In genomic region chr18:26422472-26423162, GRCh38 we compare ENCODE assay signal across 16 cellular contexts.
A peak's percentile ranks its signal among the peaks of the same experiment; 100 is the strongest.
DNase-seq lines count a peak whose midpoint lies in the region; ATAC-seq and TF ChIP-seq lines count a peak whose summit lies in the region.
"Had no signal": no experiment of that assay in that cellular context is flagged by ENCODE, and none has a peak within 500 bp of the region (broad histone marks: within the 10 kb centered on the region; RNA-seq: fewer than 3 reads in every experiment).

No MANE protein-coding gene starts in this region.

- no peaks in the 10 kb centered on the region for H3K9me3 Mint-ChIP-seq in activated T-helper 1 cell treated with anti-CD3 and anti-CD28 coated beads, Interleukin-12 subunit alpha, Interleukin-12 subunit beta, Interleukin-2, Interleukin-4 antibody, amounts not matched to agents 30 ng/mL and 10 ng/mL and 1 ng/mL, durations not matched to agents 14 hours and 24 hours and 36 hours
- H3K9me3 Mint-ChIP-seq: activated T-helper 2 cell treated with anti-CD3 and anti-CD28 coated beads, Interferon-gamma antibody, Interleukin-2, Interleukin-4, amounts not matched to agents 10 μg/mL and 5 μg/mL and 100 μg/mL, durations not matched to agents 14 hours and 24 hours and 36 hours had no signal

- CTCF ChIA-PET in RWPE1 (lab: Yijun Ruan, JAX): no interaction called here

- no peaks in the 10 kb centered on the region for H3K36me3 Mint-ChIP-seq in activated T-helper 1 cell treated with anti-CD3 and anti-CD28 coated beads, Interleukin-12 subunit alpha, Interleukin-12 subunit beta, Interleukin-2, Interleukin-4 antibody, amounts not matched to agents 30 ng/mL and 10 ng/mL and 1 ng/mL, durations not matched to agents 14 hours and 24 hours and 36 hours (ENCODE audit: low read depth)

- peak; percentile 80 for ATAC-seq in GM18505 (IDR thresholded peaks at IDR 0.05; ENCODE audit: unreplicated experiment)
- peak; percentile 87 for ATAC-seq in HG02852 (IDR thresholded peaks at IDR 0.05; ENCODE audit: unreplicated experiment)
- ATAC-seq in HG03521 (IDR thresholded peaks at IDR 0.05; ENCODE audit: unreplicated experiment): peak; percentile 64
- ATAC-seq: activated CD4-positive, CD25-positive, alpha-beta regulatory T cell treated with anti-CD3 and anti-CD28 coated beads, Interleukin-2, amount 50 U/mL, for 24 hours had no signal

- DNase-seq in GM20000 (ENCODE audit: low spot score) (peak; percentile 45), cortex of kidney (lab: John Stamatoyannopoulos, UW) (no peak), RWPE1 (ENCODE audit: low spot score) (no peak), amygdala (lab: John Stamatoyannopoulos, UW) (no peak)
- no peak for DNase-seq in activated T-helper 1 cell treated with anti-CD3 and anti-CD28 coated beads, Interleukin-12 subunit alpha, Interleukin-12 subunit beta, Interleukin-2, Interleukin-4 antibody, amounts not matched to agents 30 ng/mL and 10 ng/mL and 1 ng/mL, durations not matched to agents 14 hours and 24 hours and 36 hours (ENCODE audit: low spot score)
- DNase-seq: brain microvascular endothelial cell, MV-4-11, NCI-H524 treated with DMSO at 0.1 percent for 48 hours, SJCRH30 had no signal

- no peaks in the 10 kb centered on the region for H3K27me3 Mint-ChIP-seq in activated T-helper 1 cell treated with anti-CD3 and anti-CD28 coated beads, Interleukin-12 subunit alpha, Interleukin-12 subunit beta, Interleukin-2, Interleukin-4 antibody, amounts not matched to agents 30 ng/mL and 10 ng/mL and 1 ng/mL, durations not matched to agents 14 hours and 24 hours and 36 hours (ENCODE audit: insufficient read depth)

- H3K4me1 Mint-ChIP-seq in activated T-helper 1 cell treated with anti-CD3 and anti-CD28 coated beads, Interleukin-12 subunit alpha, Interleukin-12 subunit beta, Interleukin-2, Interleukin-4 antibody, amounts not matched to agents 30 ng/mL and 10 ng/mL and 1 ng/mL, durations not matched to agents 14 hours and 24 hours and 36 hours (ENCODE audit: low read depth): no peaks in the 10 kb centered on the region

- H3K27ac ChIP-seq in RWPE1: no peak overlapping the region
- H3K27ac ChIP-seq: brain microvascular endothelial cell, HL-60, neutrophil, SJCRH30 had no signal

- H3K27ac Mint-ChIP-seq in activated T-helper 1 cell treated with anti-CD3 and anti-CD28 coated beads, Interleukin-12 subunit alpha, Interleukin-12 subunit beta, Interleukin-2, Interleukin-4 antibody, amounts not matched to agents 30 ng/mL and 10 ng/mL and 1 ng/mL, durations not matched to agents 14 hours and 24 hours and 36 hours: no peak overlapping the region
- H3K27ac Mint-ChIP-seq: activated T-helper 2 cell treated with anti-CD3 and anti-CD28 coated beads, Interferon-gamma antibody, Interleukin-2, Interleukin-4, amounts not matched to agents 10 μg/mL and 5 μg/mL and 100 μg/mL, durations not matched to agents 14 hours and 24 hours and 36 hours had no signal

- H3K4me3 Mint-ChIP-seq in activated T-helper 1 cell treated with anti-CD3 and anti-CD28 coated beads, Interleukin-12 subunit alpha, Interleukin-12 subunit beta, Interleukin-2, Interleukin-4 antibody, amounts not matched to agents 30 ng/mL and 10 ng/mL and 1 ng/mL, durations not matched to agents 14 hours and 24 hours and 36 hours: no peak overlapping the region

- POLR2A ChIA-PET in RWPE1 (lab: Yijun Ruan, JAX; ENCODE audit: low non-redundant PET): no interaction called here

- no peak for TF ChIP-seq POLR2A in GM18505 (IDR thresholded peaks at IDR 0.05; ENCODE audit: borderline replicate concordance, extremely low read depth, insufficient read depth, insufficient read length)

- no peak for TF ChIP-seq CTCF in GM20000 (IDR thresholded peaks at IDR 0.05; ENCODE audit: extremely low read depth, missing control alignments)
- TF ChIP-seq CTCF in RWPE1 (conservative IDR thresholded peaks at IDR 0.05; ENCODE audit: low read depth): no peak

- intact Hi-C loops in activated T-helper 1 cell treated with anti-CD3 and anti-CD28 coated beads, Interleukin-12 subunit alpha, Interleukin-12 subunit beta, Interleukin-2, Interleukin-4 antibody, amounts not matched to agents 30 ng/mL and 10 ng/mL and 1 ng/mL, durations not matched to agents 14 hours and 24 hours and 36 hours (cut with micrococcal nuclease): no loop called here
